Comparison of ENCODE assay signal across 34 cellular contexts in genomic region chr1:116099379-116099778, GRCh38.
"Had no signal": no experiment of that assay in that cellular context is flagged by ENCODE, and none has a peak within 500 bp of the region (broad histone marks: within the 10 kb centered on the region; RNA-seq: fewer than 3 reads in every experiment).

No MANE protein-coding gene starts in this region.

- H3K36me3 ChIP-seq: ascending aorta, MG63, SJCRH30, WERI-Rb-1 had no signal

- H3K4me3 Mint-ChIP-seq: activated CD4-positive, alpha-beta memory T cell treated with anti-CD3 and anti-CD28 coated beads, Interleukin-2, amount 10 ng/mL, durations not matched to agents 7 days and 5 days; activated CD8-positive, alpha-beta memory T cell treated with anti-CD3 and anti-CD28 coated beads, Interleukin-2, amount 10 ng/mL, durations not matched to agents 7 days and 5 days; activated naive CD8-positive, alpha-beta T cell treated with anti-CD3 and anti-CD28 coated beads for 36 hours; activated T-cell treated with anti-CD3 and anti-CD28 coated beads, Interleukin-2, amount 50 U/mL, for 72 hours; activated T-helper 17 cell treated with anti-CD3 and anti-CD28 coated beads, Interleukin-2, amount 50 U/mL, for 72 hours had no signal

- H3K27me3 ChIP-seq: ascending aorta, MG63, SJCRH30 had no signal

- H3K27ac ChIP-seq: ascending aorta, SJCRH30, SK-N-MC, WERI-Rb-1 had no signal

- DNase-seq: activated CD4-positive, alpha-beta memory T cell treated with anti-CD3 and anti-CD28 coated beads, Interleukin-2, amount 10 ng/mL, durations not matched to agents 7 days and 5 days; activated CD4-positive, alpha-beta T cell treated with anti-CD3 and anti-CD28 coated beads for 1 hour; activated CD4-positive, alpha-beta T cell treated with anti-CD3 and anti-CD28 coated beads for 48 hours; activated CD4-positive, CD25-positive, alpha-beta regulatory T cell; activated CD8-positive, alpha-beta memory T cell treated with anti-CD3 and anti-CD28 coated beads for 24 hours; activated CD8-positive, alpha-beta memory T cell treated with anti-CD3 and anti-CD28 coated beads, Interleukin-2, amount 10 ng/mL, durations not matched to agents 7 days and 5 days; activated CD8-positive, alpha-beta memory T cell treated with anti-CD3 and anti-CD28 coated beads, Interleukin-2, amount 50 U/mL, for 48 hours; activated effector memory CD4-positive, alpha-beta T cell treated with anti-CD3 and anti-CD28 coated beads, Interleukin-2, amount 50 U/mL, for 16 hours; activated naive CD4-positive, alpha-beta T cell; activated naive CD4-positive, alpha-beta T cell treated with anti-CD3 and anti-CD28 coated beads, Interleukin-2, amount 50 U/mL, for 16 hours; activated naive CD8-positive, alpha-beta T cell treated with anti-CD3 and anti-CD28 coated beads for 36 hours; activated T-cell treated with anti-CD3 and anti-CD28 coated beads, Interleukin-2, amount 50 U/mL, for 72 hours; amygdala; Karpas-422; MG63; NCI-H1092; NCI-H1436 treated with DMSO at 0.1 percent for 48 hours; NCI-H187; NCI-H2029 treated with DMSO at 0.1 percent for 48 hours; NCI-H2107; NCI-H2171; NCI-H226; NCI-H446 treated with DMSO at 0.1 percent for 48 hours; NCI-H524; NCI-H69; NCI-H82; SHP77; SJCRH30; T1000; WERI-Rb-1 had no signal

- H3K27ac Mint-ChIP-seq: activated CD4-positive, alpha-beta memory T cell treated with anti-CD3 and anti-CD28 coated beads, Interleukin-2, amount 10 ng/mL, durations not matched to agents 7 days and 5 days; activated CD8-positive, alpha-beta memory T cell treated with anti-CD3 and anti-CD28 coated beads, Interleukin-2, amount 10 ng/mL, durations not matched to agents 7 days and 5 days; activated naive CD8-positive, alpha-beta T cell treated with anti-CD3 and anti-CD28 coated beads for 36 hours; activated T-cell treated with anti-CD3 and anti-CD28 coated beads, Interleukin-2, amount 50 U/mL, for 72 hours; activated T-helper 17 cell treated with anti-CD3 and anti-CD28 coated beads, Interleukin-2, amount 50 U/mL, for 72 hours had no signal

- H3K4me3 ChIP-seq: ascending aorta, MG63, SJCRH30, SK-N-MC had no signal

- ATAC-seq: activated CD8-positive, alpha-beta memory T cell treated with anti-CD3 and anti-CD28 coated beads, Interleukin-2, amount 10 ng/mL, durations not matched to agents 7 days and 5 days; activated T-cell treated with anti-CD3 and anti-CD28 coated beads, Interleukin-2, amount 50 U/mL, for 72 hours; activated T-helper 17 cell treated with anti-CD3 and anti-CD28 coated beads, Interleukin-2, amount 50 U/mL, for 72 hours; Panc1 had no signal

- H3K36me3 Mint-ChIP-seq: activated CD8-positive, alpha-beta memory T cell treated with anti-CD3 and anti-CD28 coated beads, Interleukin-2, amount 10 ng/mL, durations not matched to agents 7 days and 5 days had no signal

- H3K9me3 Mint-ChIP-seq: activated CD4-positive, alpha-beta memory T cell treated with anti-CD3 and anti-CD28 coated beads, Interleukin-2, amount 10 ng/mL, durations not matched to agents 7 days and 5 days had no signal

- H3K4me1 Mint-ChIP-seq: activated CD4-positive, alpha-beta memory T cell treated with anti-CD3 and anti-CD28 coated beads, Interleukin-2, amount 10 ng/mL, durations not matched to agents 7 days and 5 days; activated CD8-positive, alpha-beta memory T cell treated with anti-CD3 and anti-CD28 coated beads, Interleukin-2, amount 10 ng/mL, durations not matched to agents 7 days and 5 days; activated naive CD8-positive, alpha-beta T cell treated with anti-CD3 and anti-CD28 coated beads for 36 hours; activated T-helper 17 cell treated with anti-CD3 and anti-CD28 coated beads, Interleukin-2, amount 50 U/mL, for 72 hours had no signal

- H3K9me3 ChIP-seq: SJCRH30 had no signal
